In genomic region chr2:215790548-215791421, GRCh38 we compare ENCODE assay signal across 13 cellular contexts.
"Had no signal": no experiment of that assay in that cellular context is flagged by ENCODE, and none has a peak within 500 bp of the region (broad histone marks: within the 10 kb centered on the region; RNA-seq: fewer than 3 reads in every experiment).

No MANE protein-coding gene starts in this region.

- H3K4me3 Mint-ChIP-seq: activated CD4-positive, alpha-beta memory T cell treated with anti-CD3 and anti-CD28 coated beads, Interleukin-2, amount 10 ng/mL, durations not matched to agents 7 days and 5 days; activated naive CD8-positive, alpha-beta T cell; memory B cell had no signal

- H3K27me3 ChIP-seq: heart right ventricle, left lung, right atrium auricular region, thyroid gland, uterus had no signal

- H3K36me3 Mint-ChIP-seq: activated naive CD8-positive, alpha-beta T cell; memory B cell had no signal

- H3K4me1 Mint-ChIP-seq: memory B cell had no signal

- H3K27ac Mint-ChIP-seq: activated CD4-positive, alpha-beta memory T cell treated with anti-CD3 and anti-CD28 coated beads, Interleukin-2, amount 10 ng/mL, durations not matched to agents 7 days and 5 days; activated naive CD8-positive, alpha-beta T cell; memory B cell had no signal

- H3K9me3 Mint-ChIP-seq: activated CD4-positive, alpha-beta memory T cell treated with anti-CD3 and anti-CD28 coated beads, Interleukin-2, amount 10 ng/mL, durations not matched to agents 7 days and 5 days; memory B cell had no signal

- H3K4me3 ChIP-seq: dorsolateral prefrontal cortex, heart right ventricle, left lung, right atrium auricular region, thyroid gland, uterus had no signal

- H3K9me3 ChIP-seq: heart right ventricle, left lung, right atrium auricular region, thyroid gland, uterus had no signal

- H3K27ac ChIP-seq: dorsolateral prefrontal cortex, heart right ventricle, right atrium auricular region, thyroid gland, uterus had no signal

- H3K27me3 Mint-ChIP-seq: activated CD4-positive, alpha-beta memory T cell treated with anti-CD3 and anti-CD28 coated beads, Interleukin-2, amount 10 ng/mL, durations not matched to agents 7 days and 5 days had no signal

- H3K36me3 ChIP-seq: heart right ventricle, left lung, right atrium auricular region, thyroid gland, uterus had no signal

- DNase-seq: activated CD4-positive, alpha-beta memory T cell treated with anti-CD3 and anti-CD28 coated beads, Interleukin-2, amount 10 ng/mL, durations not matched to agents 7 days and 5 days; activated CD4-positive, CD25-positive, alpha-beta regulatory T cell treated with anti-CD3 and anti-CD28 coated beads, Interleukin-2, amount 50 U/mL, for 72 hours; activated gamma-delta T cell; activated T-cell treated with anti-CD3 and anti-CD28 coated beads, Interleukin-2, amount 50 U/mL, for 48 hours; dorsolateral prefrontal cortex; heart right ventricle; left lung; small intestine; thyroid gland; uterus had no signal
